16 cellular contexts compared by ENCODE assay signal in the genomic region with DNA sequence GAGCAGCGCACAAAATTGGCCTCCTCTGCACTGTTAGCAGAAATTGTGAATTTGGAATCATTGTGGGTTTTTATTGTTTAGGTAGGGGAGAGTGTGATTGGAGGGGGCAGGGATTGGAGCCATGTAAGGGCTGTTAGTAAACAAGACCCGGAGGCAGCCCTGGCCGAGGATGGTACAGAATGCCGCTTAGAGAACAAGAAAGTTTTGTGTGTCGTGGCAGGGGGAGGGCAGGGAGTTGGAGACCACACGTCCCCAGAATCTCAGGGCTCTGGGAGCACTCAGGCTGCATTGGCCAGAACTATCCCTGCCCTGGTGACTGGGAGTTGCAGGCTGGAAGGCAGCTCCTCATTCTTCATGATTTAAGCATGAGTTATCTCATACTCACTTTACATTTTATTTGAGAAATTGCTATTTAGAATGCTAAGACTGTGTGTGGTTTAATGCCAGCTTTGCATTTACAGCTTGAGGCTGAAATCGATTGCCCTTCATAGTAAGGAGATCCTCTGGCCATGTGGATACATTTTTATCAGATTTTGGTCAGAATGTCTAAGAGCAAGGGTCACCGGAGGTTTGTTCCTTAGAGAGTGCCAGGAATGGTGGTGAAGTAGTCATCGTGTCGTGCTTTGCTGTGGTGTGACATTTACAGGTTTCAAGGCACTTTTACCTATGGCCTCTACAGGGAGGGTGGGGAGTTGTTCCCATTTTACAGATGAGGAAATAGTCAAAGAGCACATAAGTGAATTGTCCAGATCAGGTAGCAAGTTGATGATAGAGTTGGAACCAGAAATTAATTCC. TPM values are rescaled to one million over a fixed set of nuclear protein-coding genes. Genes with fewer than 3 reads are reported as not detected.
DNase-seq lines count a peak whose midpoint lies in the region; FAIRE-seq and TF ChIP-seq lines count a peak whose summit lies in the region.
"Had no signal": no experiment of that assay in that cellular context is flagged by ENCODE, and none has a peak within 500 bp of the region (broad histone marks: within the 10 kb centered on the region; RNA-seq: fewer than 3 reads in every experiment).

No MANE protein-coding gene starts in this region.

- no peak overlapping the region for H3K14ac ChIP-seq in neuronal stem cell (ENCODE audit: low read length)

- H3K27me3 ChIP-seq in adipocyte (replicated peaks; ENCODE audit: control insufficient read depth, insufficient read depth, low read length) (no peaks in the 10 kb centered on the region), keratinocyte (ENCODE audit: control insufficient read depth, extremely low read depth, insufficient read depth, low read length) (no peaks in the 10 kb centered on the region), neuronal stem cell (ENCODE audit: control insufficient read depth in 3 of 3, insufficient read depth in 3 of 3, low read depth in 1 of 3, low read length in 3 of 3) (no peaks in the 10 kb centered on the region)
- H3K27me3 ChIP-seq: gastrocnemius medialis, testis had no signal

- peaks cover 32% of the 10 kb centered on the region for H3K4me1 ChIP-seq in adipocyte (ENCODE audit: control insufficient read depth, insufficient read depth, low read length)
- H3K4me1 ChIP-seq in keratinocyte (ENCODE audit: control insufficient read depth, extremely low read depth, insufficient read depth, low read length), result peaks cover 3% of the 10 kb centered on the region
- H3K4me1 ChIP-seq in neuronal stem cell (ENCODE audit: control insufficient read depth in 2 of 2, insufficient read depth in 1 of 2, low read depth in 1 of 2, low read length in 2 of 2), result peaks cover 4 to 5% of the 10 kb centered on the region in 2 donors

- FAIRE-seq in keratinocyte (lab: Jason Lieb, UNC), result peak; percentile 5

- H3K79me1 ChIP-seq in neuronal stem cell (ENCODE audit: low read depth, low read length), result peaks cover 3% of the 10 kb centered on the region

- H4K20me1 ChIP-seq in keratinocyte (ENCODE audit: control insufficient read depth, extremely low read depth, insufficient read depth, low read length), result peaks cover 12% of the 10 kb centered on the region

- no peak overlapping the region for H2BK15ac ChIP-seq in neuronal stem cell (ENCODE audit: low read length)

- TF ChIP-seq CTCF in keratinocyte (optimal IDR thresholded peaks at IDR 0.05 in 1 of 3, IDR thresholded peaks at IDR 0.05 in 1 of 3, conservative IDR thresholded peaks at IDR 0.05 in 1 of 3; ENCODE audit: extremely low read depth in 1 of 3, insufficient read depth in 2 of 3, low read length in 3 of 3), result no peak

- no peak overlapping the region for H4K91ac ChIP-seq in neuronal stem cell (ENCODE audit: low read depth, low read length, poor library complexity)

- H3K4ac ChIP-seq in neuronal stem cell (ENCODE audit: low read length), result no peak overlapping the region

- H3K4me3 ChIP-seq in adipocyte (ENCODE audit: low read length) (no peak overlapping the region), keratinocyte (ENCODE audit: control insufficient read depth in 2 of 3, extremely low read depth in 1 of 3, insufficient read depth in 2 of 3, low read depth in 1 of 3, low read length in 3 of 3) (no peak overlapping the region), neuronal stem cell (ENCODE audit: low read length in 2 of 2) (no peak overlapping the region)
- H3K4me3 ChIP-seq: gastrocnemius medialis, testis had no signal

- H3K79me2 ChIP-seq in keratinocyte (ENCODE audit: control insufficient read depth, insufficient read depth, low read length), result peaks cover 57% of the 10 kb centered on the region

- H3K18ac ChIP-seq in neuronal stem cell (ENCODE audit: low read length), result no peak overlapping the region

- no peak overlapping the region for H2BK5ac ChIP-seq in neuronal stem cell (ENCODE audit: low read length)

- no peaks in the 10 kb centered on the region for H3K9me3 Mint-ChIP-seq in stimulated activated naive CD8-positive, alpha-beta T cell treated with anti-CD3 and anti-CD28 coated beads, Interleukin-15, Interleukin-2, amounts not matched to agents 100 ng/mL and 50 ng/mL, for 24 hours

- no peak overlapping the region for H2AK5ac ChIP-seq in neuronal stem cell (ENCODE audit: low read depth, low read length)

- H3K36me3 ChIP-seq in adipocyte (ENCODE audit: control insufficient read depth, insufficient read depth, low read length, severe bottlenecking) (peaks cover 35% of the 10 kb centered on the region), keratinocyte (ENCODE audit: control insufficient read depth in 2 of 2, extremely low read depth in 1 of 2, insufficient read depth in 2 of 2, low read length in 2 of 2) (peaks cover 12 to 17% of the 10 kb centered on the region in 2 experiments), neuronal stem cell (replicated peaks in 1 of 2; ENCODE audit: control insufficient read depth in 2 of 2, insufficient read depth in 2 of 2, low read length in 2 of 2) (peaks cover 14 to 63% of the 10 kb centered on the region in 2 donors)
- H3K36me3 ChIP-seq: gastrocnemius medialis had no signal

- H4K8ac ChIP-seq in neuronal stem cell (ENCODE audit: low read depth, low read length), result no peak overlapping the region

- H3K27ac ChIP-seq in keratinocyte (ENCODE audit: control insufficient read depth, insufficient read depth, low read length) (no peak overlapping the region), neuronal stem cell (replicated peaks; ENCODE audit: low read length) (no peak overlapping the region)
- H3K27ac ChIP-seq: gastrocnemius medialis, testis had no signal

- no peak overlapping the region for H3K23ac ChIP-seq in neuronal stem cell (ENCODE audit: low read depth, low read length, poor library complexity)

- H3K27ac Mint-ChIP-seq in stimulated activated naive CD8-positive, alpha-beta T cell treated with anti-CD3 and anti-CD28 coated beads, Interleukin-15, Interleukin-2, amounts not matched to agents 100 ng/mL and 50 ng/mL, for 24 hours, result peak overlapping the region; percentile 77

- H3K4me2 ChIP-seq in keratinocyte (ENCODE audit: control insufficient read depth, extremely low read depth, insufficient read depth, low read depth, low read length) (no peak overlapping the region), neuronal stem cell (ENCODE audit: insufficient read depth, low read length, poor library complexity, severe bottlenecking) (no peak overlapping the region)

- H2AFZ ChIP-seq in keratinocyte (ENCODE audit: control insufficient read depth, low read length) (no peak overlapping the region), neuronal stem cell (ENCODE audit: low read length) (no peak overlapping the region)

- no CpG with 5 or more reads among the region's 10 CpGs for WGBS in neuronal stem cell (ENCODE audit: extremely low coverage in 2 of 2, insufficient read length in 2 of 2, insufficient replicate concordance in 1 of 2), 2 donors

- H2BK120ac ChIP-seq in neuronal stem cell (ENCODE audit: low read depth, low read length), result no peak overlapping the region

- dilution Hi-C loops in keratinocyte (cut with MboI; ENCODE audit: extremely low pct_ligation_motif_present, low sequenced_read_pairs), result no loop called here

- no peaks in the 10 kb centered on the region for H3K9me1 ChIP-seq in keratinocyte (ENCODE audit: control insufficient read depth, extremely low read depth, insufficient read depth, low read length)

- H3K9me3 ChIP-seq in adipocyte (ENCODE audit: control insufficient read depth, low read length), result no peaks in the 10 kb centered on the region
- no peaks in the 10 kb centered on the region for H3K9me3 ChIP-seq in keratinocyte (ENCODE audit: control insufficient read depth, low read depth, low read length)
- peaks cover 0 to 2% of the 10 kb centered on the region in 2 donors for H3K9me3 ChIP-seq in neuronal stem cell (replicated peaks in 1 of 2; ENCODE audit: control insufficient read depth in 2 of 2, insufficient read depth in 1 of 2, low read depth in 1 of 2, low read length in 2 of 2)
- H3K9me3 ChIP-seq: gastrocnemius medialis, testis had no signal

- peak; percentile 53 to 67 for DNase-seq in NCI-H524 (lab: John Stamatoyannopoulos, UW)
- DNase-seq in NCI-H524 treated with DMSO at 0.1 percent for 48 hours (lab: John Stamatoyannopoulos, UW), result no peak
- peak; percentile 17 for DNase-seq in adipocyte (ENCODE audit: low read depth)
- DNase-seq in keratinocyte (ENCODE audit: low read depth, low spot score), result no peak
- no peak for DNase-seq in mucosa of gallbladder (ENCODE audit: low spot score)
- DNase-seq in RPMI8226, result no peak
- DNase-seq in neuronal stem cell (ENCODE audit: low spot score), result no peak
- DNase-seq: 8988T; COR-L47; effector memory CD4-positive, alpha-beta T cell; gastrocnemius medialis; left cardiac atrium; NCI-H2081; SIG-M5; testis had no signal

- peaks cover 77% of the 10 kb centered on the region for H3K4me1 Mint-ChIP-seq in stimulated activated naive CD8-positive, alpha-beta T cell treated with anti-CD3 and anti-CD28 coated beads, Interleukin-15, Interleukin-2, amounts not matched to agents 100 ng/mL and 50 ng/mL, for 24 hours (ENCODE audit: low read depth)

- no peak overlapping the region for H2BK12ac ChIP-seq in neuronal stem cell (ENCODE audit: low read length)

- peak overlapping the region; percentile 32 for H3K4me3 Mint-ChIP-seq in stimulated activated naive CD8-positive, alpha-beta T cell treated with anti-CD3 and anti-CD28 coated beads, Interleukin-15, Interleukin-2, amounts not matched to agents 100 ng/mL and 50 ng/mL, for 24 hours

- H3K27me3 Mint-ChIP-seq in stimulated activated naive CD8-positive, alpha-beta T cell treated with anti-CD3 and anti-CD28 coated beads, Interleukin-15, Interleukin-2, amounts not matched to agents 100 ng/mL and 50 ng/mL, for 24 hours, result no peaks in the 10 kb centered on the region

- H3K9ac ChIP-seq in adipocyte (ENCODE audit: low read length) (no peak overlapping the region), keratinocyte (ENCODE audit: control insufficient read depth, extremely low read depth, insufficient read depth, low read length) (no peak overlapping the region), neuronal stem cell (ENCODE audit: low read depth, low read length, poor library complexity) (no peak overlapping the region)

- H3K36me3 Mint-ChIP-seq in stimulated activated naive CD8-positive, alpha-beta T cell treated with anti-CD3 and anti-CD28 coated beads, Interleukin-15, Interleukin-2, amounts not matched to agents 100 ng/mL and 50 ng/mL, for 24 hours (ENCODE audit: low read depth), result peaks cover 53% of the 10 kb centered on the region

RNA-seq across cellular contexts. Expression of gene WDR20, which starts 56.9 kb away (rescaled TPM):
- 18.9 to 24.5 TPM (median 22.1 TPM) in 3 replicates for polyA plus RNA-seq in keratinocyte
- 10.7 TPM for polyA plus RNA-seq in keratinocyte (2011; ENCODE audit: low read depth)
- 12.4 and 17.2 TPM in 2 replicates for polyA plus RNA-seq in keratinocyte (2011; cell fraction: cytosol; rRNA removed)
- polyA plus RNA-seq in keratinocyte (2011; cell fraction: nucleus; rRNA removed), result 30.0 and 30.9 TPM in 2 replicates
- polyA plus RNA-seq in keratinocyte (2012; ENCODE audit: low replicate concordance), result 16.5 and 19.0 TPM in 2 replicates
- 20.1 to 30.0 TPM (median 26.9 TPM) in 3 replicates for polyA minus RNA-seq in keratinocyte
- polyA minus RNA-seq in keratinocyte (2011; cell fraction: cytosol; rRNA and poly(A)+ RNA removed), result 19.6 TPM
- polyA minus RNA-seq in keratinocyte (2011; cell fraction: nucleus; rRNA and poly(A)+ RNA removed), result 19.0 and 31.1 TPM in 2 replicates
- total RNA-seq in mucosa of gallbladder, result 33.7 TPM
- 12.6 TPM for polyA plus RNA-seq in neuronal stem cell (2013, experiment 1 of 2)
- polyA plus RNA-seq in neuronal stem cell (2013, experiment 2 of 2), result 13.0 TPM

Comparison
In these comparisons a context has a peak if more than half of its experiments do, and no peak if none do; other contexts are left out.
1. DNase-seq: peak in NCI-H524 (2 of 2) and adipocyte (single experiment); none in NCI-H524 treated with DMSO at 0.1 percent for 48 hours (single experiment), keratinocyte (single experiment), mucosa of gallbladder (single experiment), RPMI8226 (single experiment) and neuronal stem cell (single experiment).